In genomic region chr12:126747530-126748149, GRCh38 we compare ENCODE assay signal across 9 cellular contexts.
DNase-seq lines count a peak whose midpoint lies in the region; ATAC-seq, FAIRE-seq and TF ChIP-seq lines count a peak whose summit lies in the region.
"Had no signal": no experiment of that assay in that cellular context is flagged by ENCODE, and none has a peak within 500 bp of the region (broad histone marks: within the 10 kb centered on the region; RNA-seq: fewer than 3 reads in every experiment).

No MANE protein-coding gene starts in this region.

- no peaks in the 10 kb centered on the region for H3K27me3 Mint-ChIP-seq in T-helper 17 cell
- H3K27me3 Mint-ChIP-seq: dendritic cell treated with granulocyte-macrophage colony-stimulating factor and Interleukin-4, amounts not matched to agents 40 ng/mL and 50 ng/mL, for 4 days had no signal

- no peak overlapping the region for H3K4me3 Mint-ChIP-seq in T-helper 17 cell
- H3K4me3 Mint-ChIP-seq: dendritic cell treated with granulocyte-macrophage colony-stimulating factor and Interleukin-4, amounts not matched to agents 40 ng/mL and 50 ng/mL, for 4 days had no signal

- no peak overlapping the region for H3K27ac Mint-ChIP-seq in T-helper 17 cell
- H3K27ac Mint-ChIP-seq: dendritic cell treated with granulocyte-macrophage colony-stimulating factor and Interleukin-4, amounts not matched to agents 40 ng/mL and 50 ng/mL, for 4 days had no signal

- no TSS peak for BruUV-seq in K562 (replicated peaks; lab: Mats Ljungman, UMichigan)

- H4K20me1 ChIP-seq in K562 (replicated peaks; ENCODE audit: control insufficient read depth, insufficient read depth, low read length) = no peaks in the 10 kb centered on the region

- DNase-seq in NCI-H1105 treated with DMSO at 0.1 percent for 48 hours (lab: John Stamatoyannopoulos, UW) (peak; percentile 6), NCI-H1105 (lab: John Stamatoyannopoulos, UW) (no peak), T-helper 17 cell (peak; percentile 24 to 41 (median 34)), K562 (ENCODE audit: extremely low read depth in 1 of 4, low spot score in 3 of 4) (peak; percentile 67 to 83 (median 82)), kidney (no peak), amniotic stem cell (lab: John Stamatoyannopoulos, UW) (no peak)
- peak; percentile 13 for DNase-seq in stimulated activated CD8-positive, alpha-beta memory T cell treated with anti-CD3 and anti-CD28 coated beads, Interleukin-15, amount 100 ng/mL, for 1 hour (ENCODE audit: low read depth)

- H3K27ac ChIP-seq in K562 (ENCODE audit: extremely low read depth, low read depth, low read length) = no peak overlapping the region
- no peak overlapping the region for H3K27ac ChIP-seq in kidney (ENCODE audit: low read depth in 2 of 2, low read length in 2 of 2)

- H2AFZ ChIP-seq in K562 (ENCODE audit: low read depth, low read length) = no peak overlapping the region

- CTCF ChIA-PET in K562 (lab: Yijun Ruan, JAX; ENCODE audit: low intra/inter-chr PET ratio) = interaction anchor here (0.7 kb wide), 1 partner anchor 52 kb away, joined by 3 read pairs; no protein-coding TSS in a partner anchor

- no peak overlapping the region for H3K4me2 ChIP-seq in K562 (ENCODE audit: insufficient read depth, low read length)

- H3K4me1 ChIP-seq in K562 (replicated peaks in 1 of 2; ENCODE audit: control insufficient read depth in 2 of 2, insufficient read depth in 2 of 2, low read length in 2 of 2) = no peaks in the 10 kb centered on the region
- H3K4me1 ChIP-seq in kidney (ENCODE audit: control insufficient read depth in 1 of 2, insufficient read depth in 1 of 2, low read depth in 1 of 2, low read length in 2 of 2) = no peaks in the 10 kb centered on the region

- POLR2A ChIA-PET in K562 (lab: Yijun Ruan, JAX) = interaction anchor here (0.9 to 2.3 kb wide), 3 partner anchors 11 to 80 kb away, joined by 3 to 6 read pairs (median 3); no protein-coding TSS in a partner anchor

- H3K4me3 ChIP-seq in K562 = no peak overlapping the region
- H3K4me3 ChIP-seq in kidney (ENCODE audit: low read length in 2 of 2) = no peak overlapping the region

- H3K9me3 ChIP-seq in T-helper 17 cell (ENCODE audit: control insufficient read depth, low read length, poor library complexity, severe bottlenecking) (no peaks in the 10 kb centered on the region), K562 (replicated peaks; ENCODE audit: control insufficient read depth, insufficient read depth, low read depth, low read length) (no peaks in the 10 kb centered on the region), kidney (ENCODE audit: control insufficient read depth in 1 of 2, low read length in 2 of 2) (no peaks in the 10 kb centered on the region)

- intact Hi-C loops in K562 (cut with micrococcal nuclease) = loop anchor here (5.0 to 10.0 kb wide), 2 partner anchors 680 to 1213 kb away; no protein-coding TSS in a partner anchor
- intact Hi-C loops in kidney (cut with DNase I) = no loop called here

- peaks cover 4% of the 10 kb centered on the region for H3K4me1 Mint-ChIP-seq in T-helper 17 cell

- peak; percentile 29 to 61; a peak in 3 of 4 replicates for TF ChIP-seq RAD21 in K562 (CRISPR knock-in tag; conservative IDR thresholded peaks at IDR 0.05 in 1 of 2, IDR thresholded peaks at IDR 0.05 in 1 of 2)

- TF ChIP-seq EP300 in K562 (IDR thresholded peaks at IDR 0.05; ENCODE audit: low read length) = no peak

- peak; percentile 72 to 93 (median 79) for TF ChIP-seq CTCF in K562 (IDR thresholded peaks at IDR 0.05 in 2 of 3, conservative IDR thresholded peaks at IDR 0.05 in 1 of 3; ENCODE audit: insufficient read depth in 2 of 3, low read depth in 1 of 3, low read length in 3 of 3)
- peak; percentile 72 for TF ChIP-seq CTCF in kidney (IDR thresholded peaks at IDR 0.05; ENCODE audit: borderline replicate concordance, extremely low read depth, insufficient read depth)

- WGBS in K562 (ENCODE audit: insufficient coverage, low coverage, missing lambda C conversion rate) = 3% methylated on average over 11 of the region's 11 CpGs

- no peaks in the 10 kb centered on the region for H3K27me3 ChIP-seq in K562 (ENCODE audit: control insufficient read depth in 2 of 2, insufficient read depth in 2 of 2, low read length in 2 of 2)

- H3K36me3 Mint-ChIP-seq in T-helper 17 cell (ENCODE audit: low read depth) = peaks cover 2% of the 10 kb centered on the region

- no peak overlapping the region for H3K9ac ChIP-seq in K562 (ENCODE audit: insufficient read depth in 1 of 2, low read depth in 2 of 2, low read length in 2 of 2)
- H3K9ac ChIP-seq in kidney (ENCODE audit: low read length in 2 of 2) = no peak overlapping the region

- H3K36me3 ChIP-seq in K562 (ENCODE audit: control insufficient read depth, insufficient read depth, low read length) (no peaks in the 10 kb centered on the region), kidney (ENCODE audit: control insufficient read depth in 1 of 2, insufficient read depth in 2 of 2, low read length in 2 of 2) (no peaks in the 10 kb centered on the region)

- no peaks in the 10 kb centered on the region for H3K79me2 ChIP-seq in K562 (ENCODE audit: control insufficient read depth, insufficient read depth, low read length)

- no peak for TF ChIP-seq POLR2A in K562 (conservative IDR thresholded peaks at IDR 0.05)

- peak; percentile 85 for FAIRE-seq in K562 (lab: Jason Lieb, UNC)
- no peak for FAIRE-seq in kidney (lab: Jason Lieb, UNC)

- H3K9me1 ChIP-seq in K562 (ENCODE audit: control insufficient read depth, insufficient read depth, low read length) = no peaks in the 10 kb centered on the region

- in situ Hi-C loops in K562 (cut with MboI) = no loop called here

- peak; percentile 71 for ATAC-seq in HG03521 (IDR thresholded peaks at IDR 0.05; ENCODE audit: unreplicated experiment)
- peak; percentile 78 for ATAC-seq in T-helper 17 cell
- ATAC-seq in K562 = peak; percentile 94

TF ChIP-seq in K562, 482 proteins besides CTCF, POLR2A, EP300 and RAD21:
- TF ChIP-seq CTCFL (IDR thresholded peaks at IDR 0.05; ENCODE audit: borderline replicate concordance, insufficient read depth, low read depth, low read length, poor library complexity, severe bottlenecking) (peak; percentile 60), KLF16 (IDR thresholded peaks at IDR 0.05) (0 out of 2 replicates have a peak, but pooled peaks have one; percentile 42), TEAD2 (tag; IDR thresholded peaks at IDR 0.05) (no peak), EGR1 (conservative IDR thresholded peaks at IDR 0.05) (no peak), SMC3 (conservative IDR thresholded peaks at IDR 0.05; ENCODE audit: insufficient read depth, low read depth, low read length) (peak; percentile 68), TOE1 (IDR thresholded peaks at IDR 0.05; ENCODE audit: borderline replicate concordance) (no peak), TOE1 (CRISPR knock-in tag; IDR thresholded peaks at IDR 0.05; ENCODE audit: borderline replicate concordance, low read depth) (no peak), BCLAF1 (IDR thresholded peaks at IDR 0.05; ENCODE audit: borderline replicate concordance in 1 of 2, control insufficient read depth in 1 of 2, low read depth in 2 of 2, low read length in 1 of 2) (no peak)
TF ChIP-seq in K562: peak in this region for 3.

Comparison
In these comparisons a context has a peak if more than half of its experiments do, and no peak if none do; other contexts are left out.
1. DNase-seq: peak in NCI-H1105 treated with DMSO at 0.1 percent for 48 hours (single experiment), T-helper 17 cell (3 of 3), K562 (4 of 4) and stimulated activated CD8-positive, alpha-beta memory T cell treated with anti-CD3 and anti-CD28 coated beads, Interleukin-15, amount 100 ng/mL, for 1 hour (single experiment); none in NCI-H1105 (single experiment), kidney (single experiment) and amniotic stem cell (single experiment).
2. Peak in every context shown above with its lines, with median percentiles within 50 percentile points of each other: ATAC-seq.